ENCODE assay signal across 26 cellular contexts in the genomic region with DNA sequence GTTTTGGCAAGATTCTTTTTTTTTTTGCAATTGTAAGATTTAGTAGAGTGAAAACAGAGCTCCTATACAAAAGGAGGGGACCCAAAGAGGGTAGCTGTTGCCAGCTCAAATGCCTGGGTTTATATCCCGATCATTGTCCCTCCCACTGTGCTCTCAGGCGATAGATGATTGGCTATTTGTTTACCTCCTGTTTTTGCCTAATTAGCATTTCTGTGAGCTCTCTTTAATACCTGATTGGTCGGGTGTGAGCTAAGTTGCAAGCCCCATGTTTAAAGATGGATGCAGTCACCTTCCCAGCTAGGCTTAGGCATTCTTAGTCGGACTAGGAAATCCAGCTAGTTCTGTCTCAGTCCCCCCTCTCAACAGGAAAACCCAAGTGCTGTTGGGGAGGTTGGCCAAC. TPM values are rescaled to one million over a fixed set of nuclear protein-coding genes. Genes with fewer than 3 reads are reported as not detected.
DNase-seq lines count a peak whose midpoint lies in the region; ATAC-seq, FAIRE-seq and TF ChIP-seq lines count a peak whose summit lies in the region.
"Had no signal": no experiment of that assay in that cellular context is flagged by ENCODE, and none has a peak within 500 bp of the region (broad histone marks: within the 10 kb centered on the region; RNA-seq: fewer than 3 reads in every experiment).

No MANE protein-coding gene starts in this region.

- peak overlapping the region; percentile 23 for H3K4me3 Mint-ChIP-seq in neural crest cell
- no peak overlapping the region for H3K4me3 Mint-ChIP-seq in stimulated activated effector memory CD8-positive, alpha-beta T cell treated with anti-CD3 and anti-CD28 coated beads, Interleukin-12 subunit alpha, Interleukin-12 subunit beta, amount 100 ng/mL, for 72 hours
- H3K4me3 Mint-ChIP-seq: CD4-positive, alpha-beta T cell; HFFc6 had no signal

- no peak overlapping the region for H3K27ac Mint-ChIP-seq in neural crest cell (ENCODE audit: unreplicated experiment)
- H3K27ac Mint-ChIP-seq in stimulated activated effector memory CD8-positive, alpha-beta T cell treated with anti-CD3 and anti-CD28 coated beads, Interleukin-12 subunit alpha, Interleukin-12 subunit beta, amount 100 ng/mL, for 72 hours = no peak overlapping the region
- H3K27ac Mint-ChIP-seq: CD4-positive, alpha-beta T cell; HFFc6 had no signal

- CTCF ChIA-PET in A549 (lab: Yijun Ruan, JAX) = interaction anchor here (0.6 to 14.0 kb wide), 9 partner anchors 9 to 403 kb away, joined by 3 to 544 read pairs (median 23); partner anchors contain the start of gene TNFAIP2

- H3K27ac ChIP-seq in A549 (peak overlapping the region in 1 of 2 experiments; percentile 94; a peak in 2 of 6 replicates), SK-N-MC (0 out of 2 replicates have a peak overlapping the region, but pooled peaks have one; percentile 19), spleen (peak overlapping the region in 2 of 8 donors; percentile 33 to 49)
- H3K27ac ChIP-seq: BLaER1, PC-9, SJCRH30 had no signal

- no peak overlapping the region for H3K4me2 ChIP-seq in A549
- H3K4me2 ChIP-seq: BLaER1, PC-9 had no signal

- no peaks in the 10 kb centered on the region for H3K9me3 ChIP-seq in A549
- no peaks in the 10 kb centered on the region for H3K9me3 ChIP-seq in SK-N-MC (ENCODE audit: low read depth, low read length)
- H3K9me3 ChIP-seq in spleen = no peaks in the 10 kb centered on the region
- H3K9me3 ChIP-seq: BLaER1, HAP-1, MG63, SJCRH30 had no signal

- no peaks in the 10 kb centered on the region for H3K9me3 Mint-ChIP-seq in neural crest cell
- no peaks in the 10 kb centered on the region for H3K9me3 Mint-ChIP-seq in stimulated activated effector memory CD8-positive, alpha-beta T cell treated with anti-CD3 and anti-CD28 coated beads, Interleukin-12 subunit alpha, Interleukin-12 subunit beta, amount 100 ng/mL, for 72 hours
- H3K9me3 Mint-ChIP-seq: CD4-positive, alpha-beta T cell; HFFc6 had no signal

- H3K4me3 ChIP-seq in A549 (no peak overlapping the region), SK-N-MC (no peak overlapping the region), spleen (no peak overlapping the region)
- H3K4me3 ChIP-seq: BLaER1, HAP-1, MG63, PC-9, SJCRH30 had no signal

- 77% methylated on average over 4 of the region's 4 CpGs for WGBS in A549 (ENCODE audit: missing lambda C conversion rate)
- 57 to 89% (median 85%) methylated on average over 4 of the region's 4 CpGs for whole genome bisulfite sequencing in spleen, 5 donors

- H3K36me3 Mint-ChIP-seq in neural crest cell (ENCODE audit: low read depth) = no peaks in the 10 kb centered on the region
- no peaks in the 10 kb centered on the region for H3K36me3 Mint-ChIP-seq in stimulated activated effector memory CD8-positive, alpha-beta T cell treated with anti-CD3 and anti-CD28 coated beads, Interleukin-12 subunit alpha, Interleukin-12 subunit beta, amount 100 ng/mL, for 72 hours

- DNase-seq in A549 (ENCODE audit: low read depth in 1 of 2, low spot score in 1 of 2) = no peak
- DNase-seq in SK-N-MC (ENCODE audit: low read depth, low spot score) = no peak
- no peak for DNase-seq in neural crest cell (ENCODE audit: low read depth, low spot score)
- DNase-seq in NCI-H446 (lab: John Stamatoyannopoulos, UW) = no peak
- no peak for DNase-seq in spleen
- DNase-seq in stimulated activated effector memory CD8-positive, alpha-beta T cell treated with anti-CD3 and anti-CD28 coated beads, Interleukin-12 subunit alpha, Interleukin-12 subunit beta, amount 100 ng/mL, for 72 hours (ENCODE audit: low spot score in 2 of 2) = no peak
- DNase-seq: 8988T; CD4-positive, alpha-beta T cell; HFFc6; KG1; MG63; NCI-H1105 treated with DMSO at 0.1 percent for 48 hours; NCI-H146; NCI-H2029; NCI-H446 treated with DMSO at 0.1 percent for 48 hours; NCI-H526; NCI-H82; NK-92 treated with Interleukin-12 subunit alpha and Interleukin-12 subunit beta, amount 100 ng/mL, for 24 hours; PC-9; SJCRH30 had no signal

- TF ChIP-seq RAD21 in A549 (conservative IDR thresholded peaks at IDR 0.05 in 1 of 2, IDR thresholded peaks at IDR 0.05 in 1 of 2) = no peak

- no peak overlapping the region for H3K9ac ChIP-seq in SK-N-MC (ENCODE audit: insufficient read length)
- H3K9ac ChIP-seq: BLaER1 had no signal

- H3K4me1 ChIP-seq in A549 (peaks cover 49% of the 10 kb centered on the region), spleen (peaks cover 4 to 73% (median 57%) of the 10 kb centered on the region in 6 donors)
- H3K4me1 ChIP-seq: HAP-1 had no signal

- TF ChIP-seq CTCF in A549 (IDR thresholded peaks at IDR 0.05) (no peak), neural crest cell (conservative IDR thresholded peaks at IDR 0.05) (no peak), spleen (IDR thresholded peaks at IDR 0.05 in 8 of 11, conservative IDR thresholded peaks at IDR 0.05 in 3 of 11) (no peak)

- POLR2A ChIA-PET in A549 (lab: Yijun Ruan, JAX) = no interaction called here

- no peaks in the 10 kb centered on the region for H3K36me3 ChIP-seq in SK-N-MC (ENCODE audit: insufficient read depth, low read length)
- no peaks in the 10 kb centered on the region for H3K36me3 ChIP-seq in spleen
- H3K36me3 ChIP-seq: BLaER1, HAP-1, MG63, SJCRH30 had no signal

- intact Hi-C loops in spleen (cut with DNase I; ENCODE audit: low total_unique reads) = loop anchor here (10.0 kb wide), 1 partner anchor 402 kb away; no protein-coding TSS in a partner anchor

- H3K27me3 ChIP-seq in spleen (replicated peaks in 1 of 7) = peaks cover 0 to 9% (median 0%) of the 10 kb centered on the region in 7 donors
- H3K27me3 ChIP-seq: MG63 had no signal

- FAIRE-seq in A549 (lab: Jason Lieb, UNC) = no peak
- FAIRE-seq: G401.6, HTR-8/SVneo had no signal

- H3K27me3 Mint-ChIP-seq in neural crest cell (ENCODE audit: low read depth) = no peaks in the 10 kb centered on the region

- ATAC-seq in A549 = no peak
- no peak for ATAC-seq in stimulated activated effector memory CD8-positive, alpha-beta T cell treated with anti-CD3 and anti-CD28 coated beads, Interleukin-12 subunit alpha, Interleukin-12 subunit beta, amount 100 ng/mL, for 72 hours
- ATAC-seq: Right ventricle myocardium inferior had no signal

- peaks cover 7% of the 10 kb centered on the region for H3K4me1 Mint-ChIP-seq in neural crest cell
- peaks cover 6% of the 10 kb centered on the region for H3K4me1 Mint-ChIP-seq in stimulated activated effector memory CD8-positive, alpha-beta T cell treated with anti-CD3 and anti-CD28 coated beads, Interleukin-12 subunit alpha, Interleukin-12 subunit beta, amount 100 ng/mL, for 72 hours

- no peak for TF ChIP-seq EP300 in A549 (IDR thresholded peaks at IDR 0.05)

- TF ChIP-seq POLR2A in A549 (IDR thresholded peaks at IDR 0.05; ENCODE audit: low read length) = no peak
- TF ChIP-seq POLR2A in spleen (IDR thresholded peaks at IDR 0.05) = no peak

TF ChIP-seq in A549, 52 proteins besides CTCF, POLR2A, EP300 and RAD21:
- TF ChIP-seq MAFK (IDR thresholded peaks at IDR 0.05; ENCODE audit: partially characterized antibody) (peak; percentile 76), HDAC2 (IDR thresholded peaks at IDR 0.05) (no peak)

RNA-seq across cellular contexts. Expression of gene EXOC3L4, which starts 1.9 kb away (rescaled TPM):
- 0.94 and 1.5 TPM in 2 replicates for polyA plus RNA-seq in A549 (2011; rRNA removed)
- polyA plus RNA-seq in A549 (2012; cell fraction: cytosol; rRNA removed) = 4.3 and 7.2 TPM in 2 replicates
- polyA plus RNA-seq in A549 (2012; cell fraction: nucleus; rRNA removed) = 15.2 and 17.0 TPM in 2 replicates
- 4.3 to 4.9 TPM (median 4.7 TPM) in 3 replicates for polyA plus RNA-seq in A549 (2017; fragmentation: RNase III; extraction: RNeasy Plus Mini Kit Qiagen cat#74134 plus additional on column Dnase treatment)
- polyA minus RNA-seq in A549 (2011; rRNA and poly(A)+ RNA removed) = 1.2 and 2.7 TPM in 2 replicates
- total RNA-seq in neural crest cell = not detected in 2 replicates
- total RNA-seq in spleen = 10 to 100 TPM in 4 of 7 donors, 1 to 10 TPM in 3; 2.0 to 30.0 (median 10.5) TPM
- 10 to 100 TPM; 18.5 to 39.2 (median 25.4) TPM for polyA plus RNA-seq in spleen
- total RNA-seq: CD4-positive, alpha-beta T cell; RPMI7951; SJCRH30 had no signal

RNA-seq across cellular contexts. Expression of gene LBHD2, which starts 12.4 kb away (rescaled TPM):
- polyA plus RNA-seq in A549 (2011; rRNA removed) (not detected in 2 replicates), A549 (2017; fragmentation: RNase III; extraction: RNeasy Plus Mini Kit Qiagen cat#74134 plus additional on column Dnase treatment) (not detected in 3 replicates), spleen (under 1 TPM in 2 of 3 donors, not detected in 1; 0.52 to 0.55 TPM)
- polyA plus RNA-seq in A549 (2012; cell fraction: cytosol; rRNA removed) = 0.06 and 0.08 TPM in 2 replicates
- not detected in 2 replicates for polyA plus RNA-seq in A549 (2012; cell fraction: nucleus; rRNA removed)
- polyA minus RNA-seq in A549 (2011; rRNA and poly(A)+ RNA removed) = not detected in 2 replicates
- total RNA-seq in neural crest cell (not detected in 2 replicates), spleen (not detected)
- total RNA-seq: CD4-positive, alpha-beta T cell; HFFc6; Right ventricle myocardium inferior; RPMI7951; SJCRH30 had no signal

RNA-seq across cellular contexts. Expression of gene TNFAIP2, which starts 26.9 kb away (rescaled TPM):
- polyA plus RNA-seq in A549 (2011; rRNA removed) = 222 and 249 TPM in 2 replicates
- 330 and 432 TPM in 2 replicates for polyA plus RNA-seq in A549 (2012; cell fraction: cytosol; rRNA removed)
- 944 and 1,061 TPM in 2 replicates for polyA plus RNA-seq in A549 (2012; cell fraction: nucleus; rRNA removed)
- polyA plus RNA-seq in A549 (2017; fragmentation: RNase III; extraction: RNeasy Plus Mini Kit Qiagen cat#74134 plus additional on column Dnase treatment) = 254 to 344 TPM (median 332 TPM) in 3 replicates
- 229 and 304 TPM in 2 replicates for polyA minus RNA-seq in A549 (2011; rRNA and poly(A)+ RNA removed)
- total RNA-seq in neural crest cell = 11.6 and 12.8 TPM in 2 replicates
- 100 to 1,000 TPM; 147 to 297 (median 261) TPM for total RNA-seq in spleen
- polyA plus RNA-seq in spleen = 100 to 1,000 TPM in 2 of 3 donors, 10 to 100 TPM in 1; 90.2 to 410 (median 391) TPM

RNA-seq across cellular contexts. Expression of gene CDC42BPB, which starts 39.0 kb away (rescaled TPM):
- polyA plus RNA-seq in A549 (2011; rRNA removed) (57.1 and 105 TPM in 2 replicates), A549 (2017; fragmentation: RNase III; extraction: RNeasy Plus Mini Kit Qiagen cat#74134 plus additional on column Dnase treatment) (56.0 to 56.4 TPM (median 56.0 TPM) in 3 replicates), spleen (10 to 100 TPM in 2 of 3 donors, 1 to 10 TPM in 1; 6.4 to 22.6 (median 10.1) TPM)
- 72.4 and 91.1 TPM in 2 replicates for polyA plus RNA-seq in A549 (2012; cell fraction: cytosol; rRNA removed)
- 197 and 207 TPM in 2 replicates for polyA plus RNA-seq in A549 (2012; cell fraction: nucleus; rRNA removed)
- polyA minus RNA-seq in A549 (2011; rRNA and poly(A)+ RNA removed) = 176 and 179 TPM in 2 replicates
- total RNA-seq in neural crest cell (94.4 and 94.8 TPM in 2 replicates), spleen (10 to 100 TPM; 40.2 to 94.5 (median 79.6) TPM)

Comparison
In these comparisons a context has a peak if more than half of its experiments do, and no peak if none do; other contexts are left out.
1. RNA of gene TNFAIP2, which starts 26.9 kb away (total RNA-seq): 147 to 297 TPM in spleen; 11.6 to 12.8 TPM in neural crest cell; every median in the first group is over 10 times any median in the second.